17 cellular contexts compared by ENCODE assay signal in the genomic region with DNA sequence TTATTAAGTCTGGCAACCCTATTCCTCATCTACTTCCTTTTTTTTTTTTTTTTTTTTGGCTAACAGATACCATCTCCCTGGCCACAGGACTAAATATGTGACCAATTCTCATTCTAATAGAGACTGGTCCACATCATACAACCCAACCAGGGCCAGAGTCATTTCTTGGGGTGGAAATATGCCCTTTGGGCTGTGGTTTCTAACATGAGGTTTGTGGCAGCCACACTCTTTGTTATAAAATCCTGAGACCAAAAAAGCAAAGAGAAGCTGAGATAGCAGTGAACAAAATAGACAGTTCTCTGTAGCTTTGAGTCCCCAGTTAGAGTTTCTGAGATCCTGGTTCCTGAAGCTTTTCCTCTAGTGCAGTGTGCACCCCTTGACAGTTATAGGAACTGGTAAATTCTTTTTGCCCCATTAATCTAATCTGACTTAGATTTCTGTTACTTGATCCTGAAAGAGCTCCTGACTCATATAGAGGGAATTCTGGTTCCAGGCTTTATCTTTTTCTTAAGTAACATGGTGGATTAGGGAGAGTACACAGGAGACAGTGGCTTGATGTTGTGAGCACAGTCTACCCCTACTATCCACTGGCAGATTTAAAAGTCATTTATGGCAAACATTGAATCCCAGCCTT.
DNase-seq lines count a peak whose midpoint lies in the region; ATAC-seq and TF ChIP-seq lines count a peak whose summit lies in the region.
"Had no signal": no experiment of that assay in that cellular context is flagged by ENCODE, and none has a peak within 500 bp of the region (broad histone marks: within the 10 kb centered on the region; RNA-seq: fewer than 3 reads in every experiment).

No MANE protein-coding gene starts in this region.

- H3K4me3 ChIP-seq in BJ (ENCODE audit: low read depth, low read length): no peak overlapping the region
- H3K4me3 ChIP-seq: HAP-1 had no signal

- H3K27me3 Mint-ChIP-seq in brain: peaks cover 2% of the 10 kb centered on the region
- H3K27me3 Mint-ChIP-seq in activated T-helper 2 cell treated with anti-CD3 and anti-CD28 coated beads, Interferon-gamma antibody, Interleukin-2, Interleukin-4, amounts not matched to agents 10 μg/mL and 5 μg/mL and 100 μg/mL, durations not matched to agents 14 hours and 24 hours and 36 hours (ENCODE audit: low read depth): peaks cover 3% of the 10 kb centered on the region
- peaks cover 7% of the 10 kb centered on the region for H3K27me3 Mint-ChIP-seq in activated naive CD8-positive, alpha-beta T cell treated with anti-CD3 and anti-CD28 coated beads, Interleukin-2, amount 50 U/mL, for 24 hours

- no peak overlapping the region for H3K4me3 Mint-ChIP-seq in brain
- H3K4me3 Mint-ChIP-seq in activated T-helper 2 cell treated with anti-CD3 and anti-CD28 coated beads, Interferon-gamma antibody, Interleukin-2, Interleukin-4, amounts not matched to agents 10 μg/mL and 5 μg/mL and 100 μg/mL, durations not matched to agents 14 hours and 24 hours and 36 hours (ENCODE audit: low read depth): no peak overlapping the region
- H3K4me3 Mint-ChIP-seq in activated naive CD8-positive, alpha-beta T cell treated with anti-CD3 and anti-CD28 coated beads, Interleukin-2, amount 50 U/mL, for 24 hours: no peak overlapping the region
- H3K4me3 Mint-ChIP-seq: WTC11 had no signal

- peaks cover 44% of the 10 kb centered on the region for H3K4me1 Mint-ChIP-seq in brain
- H3K4me1 Mint-ChIP-seq in activated T-helper 2 cell treated with anti-CD3 and anti-CD28 coated beads, Interferon-gamma antibody, Interleukin-2, Interleukin-4, amounts not matched to agents 10 μg/mL and 5 μg/mL and 100 μg/mL, durations not matched to agents 14 hours and 24 hours and 36 hours (ENCODE audit: low read depth): no peaks in the 10 kb centered on the region
- H3K4me1 Mint-ChIP-seq in activated naive CD8-positive, alpha-beta T cell treated with anti-CD3 and anti-CD28 coated beads, Interleukin-2, amount 50 U/mL, for 24 hours: no peaks in the 10 kb centered on the region

- TF ChIP-seq CTCF in BJ (IDR thresholded peaks at IDR 0.05; ENCODE audit: insufficient read depth, low read depth, low read length): no peak
- no peak for TF ChIP-seq CTCF in brain (conservative IDR thresholded peaks at IDR 0.05)

- CTCF ChIA-PET in BJ (lab: Yijun Ruan, JAX): interaction anchor here (0.6 to 1.2 kb wide), 4 partner anchors 57 to 693 kb away, joined by 3 to 5 read pairs (median 3); no protein-coding TSS in a partner anchor

- DNase-seq in BJ (ENCODE audit: low read depth) (peak; percentile 47), NCI-H226 (peak; percentile 71), kidney tubule cell (ENCODE audit: low spot score) (peak; percentile 55)
- no peak for DNase-seq in activated T-helper 2 cell treated with anti-CD3 and anti-CD28 coated beads, Interferon-gamma antibody, Interleukin-2, Interleukin-4, amounts not matched to agents 10 μg/mL and 5 μg/mL and 100 μg/mL, durations not matched to agents 14 hours and 24 hours and 36 hours (ENCODE audit: low spot score)
- no peak for DNase-seq in activated naive CD8-positive, alpha-beta T cell treated with anti-CD3 and anti-CD28 coated beads, Interleukin-2, amount 50 U/mL, for 24 hours
- DNase-seq: activated T-cell treated with anti-CD3 and anti-CD28 coated beads for 4 hours; amygdala; BE2C; DMS79 treated with DMSO at 0.1 percent for 48 hours; effector memory CD4-positive, alpha-beta T cell; NCI-H1417 treated with DMSO at 0.1 percent for 48 hours; NCI-H69 had no signal

- H3K36me3 ChIP-seq in BJ (ENCODE audit: control insufficient read depth, insufficient read depth, low read length): no peaks in the 10 kb centered on the region
- H3K36me3 ChIP-seq: BE2C, HAP-1 had no signal

- H3K27me3 ChIP-seq in BJ (ENCODE audit: control insufficient read depth, insufficient read depth, low read length): no peaks in the 10 kb centered on the region
- H3K27me3 ChIP-seq: BE2C had no signal

- POLR2A ChIA-PET in BJ (lab: Charles Lee): no interaction called here

- H3K36me3 Mint-ChIP-seq in brain: peaks cover 33% of the 10 kb centered on the region
- no peaks in the 10 kb centered on the region for H3K36me3 Mint-ChIP-seq in activated T-helper 2 cell treated with anti-CD3 and anti-CD28 coated beads, Interferon-gamma antibody, Interleukin-2, Interleukin-4, amounts not matched to agents 10 μg/mL and 5 μg/mL and 100 μg/mL, durations not matched to agents 14 hours and 24 hours and 36 hours (ENCODE audit: low read depth)
- H3K36me3 Mint-ChIP-seq in activated naive CD8-positive, alpha-beta T cell treated with anti-CD3 and anti-CD28 coated beads, Interleukin-2, amount 50 U/mL, for 24 hours (ENCODE audit: low read depth): no peaks in the 10 kb centered on the region

- peak overlapping the region in 3 of 5 experiments; percentile 51 to 68 (median 55) for H3K27ac Mint-ChIP-seq in brain
- H3K27ac Mint-ChIP-seq in activated T-helper 2 cell treated with anti-CD3 and anti-CD28 coated beads, Interferon-gamma antibody, Interleukin-2, Interleukin-4, amounts not matched to agents 10 μg/mL and 5 μg/mL and 100 μg/mL, durations not matched to agents 14 hours and 24 hours and 36 hours: no peak overlapping the region
- H3K27ac Mint-ChIP-seq in activated naive CD8-positive, alpha-beta T cell treated with anti-CD3 and anti-CD28 coated beads, Interleukin-2, amount 50 U/mL, for 24 hours: no peak overlapping the region
- H3K27ac Mint-ChIP-seq: WTC11 had no signal

- intact Hi-C loops in activated T-helper 2 cell treated with anti-CD3 and anti-CD28 coated beads, Interferon-gamma antibody, Interleukin-2, Interleukin-4, amounts not matched to agents 10 μg/mL and 5 μg/mL and 100 μg/mL, durations not matched to agents 14 hours and 24 hours and 36 hours (cut with micrococcal nuclease): no loop called here

- ATAC-seq in GM18520 (IDR thresholded peaks at IDR 0.05; ENCODE audit: unreplicated experiment) (no peak), GM18517 (IDR thresholded peaks at IDR 0.05; ENCODE audit: unreplicated experiment) (no peak)
- no peak for ATAC-seq in activated naive CD8-positive, alpha-beta T cell treated with anti-CD3 and anti-CD28 coated beads, Interleukin-2, amount 50 U/mL, for 24 hours
- ATAC-seq: WTC11 had no signal

- peaks cover 28 to 36% (median 30%) of the 10 kb centered on the region in 5 experiments for H3K9me3 Mint-ChIP-seq in brain
- H3K9me3 Mint-ChIP-seq in activated T-helper 2 cell treated with anti-CD3 and anti-CD28 coated beads, Interferon-gamma antibody, Interleukin-2, Interleukin-4, amounts not matched to agents 10 μg/mL and 5 μg/mL and 100 μg/mL, durations not matched to agents 14 hours and 24 hours and 36 hours: peaks cover 12% of the 10 kb centered on the region
- peaks cover 15% of the 10 kb centered on the region for H3K9me3 Mint-ChIP-seq in activated naive CD8-positive, alpha-beta T cell treated with anti-CD3 and anti-CD28 coated beads, Interleukin-2, amount 50 U/mL, for 24 hours

Comparison
In these comparisons a context has a peak if more than half of its experiments do, and no peak if none do; other contexts are left out.
1. DNase-seq: peak in BJ (single experiment), NCI-H226 (single experiment) and kidney tubule cell (single experiment); none in activated T-helper 2 cell treated with anti-CD3 and anti-CD28 coated beads, Interferon-gamma antibody, Interleukin-2, Interleukin-4, amounts not matched to agents 10 μg/mL and 5 μg/mL and 100 μg/mL, durations not matched to agents 14 hours and 24 hours and 36 hours (single experiment) and activated naive CD8-positive, alpha-beta T cell treated with anti-CD3 and anti-CD28 coated beads, Interleukin-2, amount 50 U/mL, for 24 hours (single experiment).
2. H3K27ac Mint-ChIP-seq: peak in brain (3 of 5); none in activated T-helper 2 cell treated with anti-CD3 and anti-CD28 coated beads, Interferon-gamma antibody, Interleukin-2, Interleukin-4, amounts not matched to agents 10 μg/mL and 5 μg/mL and 100 μg/mL, durations not matched to agents 14 hours and 24 hours and 36 hours (single experiment) and activated naive CD8-positive, alpha-beta T cell treated with anti-CD3 and anti-CD28 coated beads, Interleukin-2, amount 50 U/mL, for 24 hours (single experiment).